36 cellular contexts compared by ENCODE assay signal in the genomic region with DNA sequence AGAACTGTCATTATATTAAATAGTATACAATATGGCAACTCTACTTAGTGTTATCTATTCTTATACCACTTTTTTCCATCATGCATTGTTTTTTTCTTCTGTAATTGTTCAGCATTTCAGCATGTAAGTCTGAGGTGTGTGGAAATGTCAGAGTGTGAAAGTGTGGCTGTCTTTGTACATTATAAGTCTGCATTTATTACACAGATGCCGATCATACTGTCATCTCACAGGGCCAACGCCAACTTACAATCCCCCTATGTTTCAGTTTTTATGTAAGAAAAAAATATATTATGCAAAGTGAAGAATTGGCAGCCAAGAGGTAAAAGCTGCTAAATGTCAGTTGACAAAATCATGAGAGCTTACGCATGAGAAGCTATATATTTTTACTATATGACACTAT. TPM values are rescaled to one million over a fixed set of nuclear protein-coding genes. Genes with fewer than 3 reads are reported as not detected.
"Had no signal": no experiment of that assay in that cellular context is flagged by ENCODE, and none has a peak within 500 bp of the region (broad histone marks: within the 10 kb centered on the region; RNA-seq: fewer than 3 reads in every experiment).

No MANE protein-coding gene starts in this region.

- H3K27me3 ChIP-seq: MG63 had no signal

- DNase-seq: Karpas-422, Kasumi-1, KG1, MG63, MM.1S, MV-4-11, NCI-H1048, NCI-H1092, NCI-H1092 treated with DMSO at 0.1 percent for 48 hours, NCI-H1105, NCI-H1105 treated with DMSO at 0.1 percent for 48 hours, NCI-H1417, NCI-H1417 treated with DMSO at 0.1 percent for 48 hours, NCI-H1436, NCI-H1436 treated with DMSO at 0.1 percent for 48 hours, NCI-H146, NCI-H1694, NCI-H1694 treated with DMSO at 0.1 percent for 48 hours, NCI-H187, NCI-H187 treated with DMSO at 0.1 percent for 48 hours, NCI-H1930, NCI-H2029, NCI-H2029 treated with DMSO at 0.1 percent for 48 hours, NCI-H2081, NCI-H2081 treated with DMSO at 0.1 percent for 48 hours, NCI-H2107, NCI-H2171, NCI-H2171 treated with DMSO at 0.1 percent for 48 hours, NCI-H2227 treated with DMSO at 0.1 percent for 48 hours, NCI-H226, NCI-H345, NCI-H446, NCI-H446 treated with DMSO at 0.1 percent for 48 hours had no signal

- H3K4me3 ChIP-seq: MG63 had no signal

- H3K27ac ChIP-seq: KMS-11 had no signal

- H3K9ac ChIP-seq: KMS-11 had no signal

- H3K9me3 ChIP-seq: MG63 had no signal

- H3K4me2 ChIP-seq: KMS-11 had no signal

- H3K36me3 ChIP-seq: MG63 had no signal

RNA-seq across cellular contexts. Expression of gene PCDH17, which starts 42.9 kb away (rescaled TPM):
- total RNA-seq: LHCN-M2, MCF 10A had no signal
